ENCODE assay signal across 27 cellular contexts in genomic region chr14:96867634-96868033, GRCh38.
"Had no signal": no experiment of that assay in that cellular context is flagged by ENCODE, and none has a peak within 500 bp of the region (broad histone marks: within the 10 kb centered on the region; RNA-seq: fewer than 3 reads in every experiment).

No MANE protein-coding gene starts in this region.

- H3K36me3 ChIP-seq: colonic mucosa, esophagus muscularis mucosa, lower lobe of right lung, ovary, tibial artery had no signal

- H3K27me3 Mint-ChIP-seq: dendritic cell treated with granulocyte-macrophage colony-stimulating factor and Interleukin-4, amounts not matched to agents 40 ng/mL and 50 ng/mL, for 4 days; naive thymus-derived CD8-positive, alpha-beta T cell; stimulated activated memory B cell treated with anti-CD40 and anti-IgM and Interleukin-4, amounts not matched to agents 10 μg/mL and 1 μg/mL and 100 μg/mL, for 72 hours; type B pancreatic cell had no signal

- H3K27me3 ChIP-seq: colonic mucosa, esophagus muscularis mucosa, ovary, spleen, testis, tibial artery had no signal

- ATAC-seq: left ventricle myocardium superior; lower lobe of right lung; naive thymus-derived CD8-positive, alpha-beta T cell; psoas muscle; right cardiac atrium; stimulated activated memory B cell treated with anti-CD40 and anti-IgM and Interleukin-4, amounts not matched to agents 10 μg/mL and 1 μg/mL and 100 μg/mL, for 72 hours; stimulated activated naive CD8-positive, alpha-beta T cell treated with anti-CD3 and anti-CD28 coated beads, Interleukin-15, Interleukin-2, amounts not matched to agents 100 U/mL and 50 U/mL, for 24 hours had no signal

- H3K27ac Mint-ChIP-seq: dendritic cell treated with granulocyte-macrophage colony-stimulating factor and Interleukin-4, amounts not matched to agents 40 ng/mL and 50 ng/mL, for 4 days; endodermal cell; immature natural killer cell; stimulated activated memory B cell treated with anti-CD40 and anti-IgM and Interleukin-4, amounts not matched to agents 10 μg/mL and 1 μg/mL and 100 μg/mL, for 72 hours; type B pancreatic cell had no signal

- H3K9me3 ChIP-seq: colonic mucosa, esophagus muscularis mucosa, lower lobe of right lung, ovary, psoas muscle, spleen, testis, tibial artery had no signal

- DNase-seq: colonic mucosa; effector CD8-positive, alpha-beta T cell; endodermal cell; foreskin melanocyte; hypothalamus; immature natural killer cell; islet precursor cell; left ventricle myocardium superior; lower lobe of right lung; naive thymus-derived CD8-positive, alpha-beta T cell; occipital lobe; ovary; posterior cingulate gyrus; psoas muscle; right cardiac atrium; spleen; stimulated activated CD4-positive, alpha-beta T cell treated with anti-CD3 and anti-CD28 coated beads, Interleukin-4, amount 100 ng/mL, for 4 hours; stimulated activated naive CD8-positive, alpha-beta T cell treated with anti-CD3 and anti-CD28 coated beads, Interleukin-15, Interleukin-2, amounts not matched to agents 100 U/mL and 50 U/mL, for 24 hours; substantia nigra; testis; tibial artery had no signal

- H3K4me1 ChIP-seq: colonic mucosa, esophagus muscularis mucosa, lower lobe of right lung, psoas muscle, tibial artery had no signal

- H3K4me3 ChIP-seq: colonic mucosa, esophagus muscularis mucosa, lower lobe of right lung, ovary, psoas muscle, skin epidermis, spleen, testis, tibial artery had no signal

- H3K4me1 Mint-ChIP-seq: immature natural killer cell had no signal

- H3K27ac ChIP-seq: colonic mucosa, epithelial cell of prostate, esophagus muscularis mucosa, lower lobe of right lung, ovary, psoas muscle, skin epidermis, spleen, testis, tibial artery had no signal

- H3K9me3 Mint-ChIP-seq: dendritic cell treated with granulocyte-macrophage colony-stimulating factor and Interleukin-4, amounts not matched to agents 40 ng/mL and 50 ng/mL, for 4 days; immature natural killer cell; naive thymus-derived CD8-positive, alpha-beta T cell; stimulated activated memory B cell treated with anti-CD40 and anti-IgM and Interleukin-4, amounts not matched to agents 10 μg/mL and 1 μg/mL and 100 μg/mL, for 72 hours had no signal

- H3K4me3 Mint-ChIP-seq: dendritic cell treated with granulocyte-macrophage colony-stimulating factor and Interleukin-4, amounts not matched to agents 40 ng/mL and 50 ng/mL, for 4 days; endodermal cell; immature natural killer cell; naive thymus-derived CD8-positive, alpha-beta T cell; stimulated activated memory B cell treated with anti-CD40 and anti-IgM and Interleukin-4, amounts not matched to agents 10 μg/mL and 1 μg/mL and 100 μg/mL, for 72 hours; type B pancreatic cell had no signal
